In the genomic region with DNA sequence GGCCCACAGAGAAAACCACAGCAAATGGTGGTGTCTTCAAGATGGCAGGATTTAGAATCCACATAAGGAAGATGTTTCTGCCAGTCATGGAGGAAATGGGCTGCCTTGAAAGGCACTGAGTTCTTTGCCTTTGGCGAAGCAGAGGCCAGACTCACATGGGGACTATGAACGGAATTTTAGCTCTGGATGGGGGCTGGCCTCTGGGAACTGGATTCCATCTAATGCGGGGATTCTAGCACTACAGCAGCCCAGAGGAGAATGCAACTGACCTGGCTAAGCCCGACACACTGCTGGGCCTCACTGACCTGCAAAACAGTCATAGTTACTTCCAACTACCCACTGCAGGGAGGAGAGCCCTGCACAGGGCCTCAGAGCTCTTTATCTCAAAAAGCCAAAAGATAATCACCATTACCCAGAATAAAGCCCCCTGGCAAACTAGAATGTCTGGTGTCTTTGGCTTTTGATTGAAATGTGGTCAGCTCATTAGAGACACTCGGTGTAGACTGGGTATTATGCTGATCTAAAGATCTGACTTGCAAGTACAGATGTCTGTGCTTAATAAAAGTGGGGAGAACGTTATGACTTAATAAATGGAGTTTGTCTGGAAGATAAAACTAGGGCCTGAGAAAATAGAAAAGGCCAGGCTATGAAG, we compare ENCODE assay signal across 24 cellular contexts. TPM values are rescaled to one million over a fixed set of nuclear protein-coding genes. Genes with fewer than 3 reads are reported as not detected.
DNase-seq lines count a peak whose midpoint lies in the region; ATAC-seq and TF ChIP-seq lines count a peak whose summit lies in the region.
"Had no signal": no experiment of that assay in that cellular context is flagged by ENCODE, and none has a peak within 500 bp of the region (broad histone marks: within the 10 kb centered on the region; RNA-seq: fewer than 3 reads in every experiment).

No MANE protein-coding gene starts in this region.

- H3K9me3 Mint-ChIP-seq in brain (no peaks in the 10 kb centered on the region), nephron progenitor cell (no peaks in the 10 kb centered on the region)
- H3K9me3 Mint-ChIP-seq: neural crest cell had no signal

- intact Hi-C loops in left cardiac atrium (cut with DNase I) (no loop called here), thyroid gland (cut with DNase I) (no loop called here), transverse colon (cut with DNase I; ENCODE audit: low total_unique reads) (no loop called here)

- H3K4me1 Mint-ChIP-seq in brain (peaks cover 22% of the 10 kb centered on the region), nephron progenitor cell (peaks cover 25% of the 10 kb centered on the region)
- H3K4me1 Mint-ChIP-seq: activated CD4-positive, alpha-beta T cell treated with anti-CD3 and anti-CD28 coated beads for 36 hours had no signal

- H3K36me3 Mint-ChIP-seq in brain (peaks cover 23% of the 10 kb centered on the region), nephron progenitor cell (ENCODE audit: low read depth) (peaks cover 15% of the 10 kb centered on the region)

- TF ChIP-seq POLR2A in thyroid gland (IDR thresholded peaks at IDR 0.05) (no peak), transverse colon (IDR thresholded peaks at IDR 0.05) (no peak)

- H3K4me1 ChIP-seq in cardiac muscle cell (ENCODE audit: low read depth) (peaks cover 9% of the 10 kb centered on the region), thyroid gland (peaks cover 44 to 64% of the 10 kb centered on the region in 2 donors), transverse colon (peaks cover 9 to 31% (median 21%) of the 10 kb centered on the region in 4 donors)
- H3K4me1 ChIP-seq: right lobe of liver had no signal

- no peak overlapping the region for H3K4me3 Mint-ChIP-seq in brain
- no peak overlapping the region for H3K4me3 Mint-ChIP-seq in nephron progenitor cell
- H3K4me3 Mint-ChIP-seq: activated CD4-positive, alpha-beta T cell treated with anti-CD3 and anti-CD28 coated beads for 36 hours; neural crest cell had no signal

- TF ChIP-seq CTCF in cardiac muscle cell (IDR thresholded peaks at IDR 0.05; ENCODE audit: low read depth, low read length) (no peak), brain (conservative IDR thresholded peaks at IDR 0.05) (no peak), nephron progenitor cell (IDR thresholded peaks at IDR 0.05) (no peak), thyroid gland (IDR thresholded peaks at IDR 0.05) (no peak), foreskin fibroblast (IDR thresholded peaks at IDR 0.05; ENCODE audit: low read depth, low read length) (no peak), transverse colon (IDR thresholded peaks at IDR 0.05) (no peak)

- peaks cover 8% of the 10 kb centered on the region for H3K36me3 ChIP-seq in cardiac muscle cell
- peaks cover 34 to 44% of the 10 kb centered on the region in 2 donors for H3K36me3 ChIP-seq in thyroid gland
- H3K36me3 ChIP-seq in transverse colon = peaks cover 0 to 27% (median 9%) of the 10 kb centered on the region in 4 donors

- H3K9me3 ChIP-seq in cardiac muscle cell (ENCODE audit: low read depth) (no peaks in the 10 kb centered on the region), thyroid gland (no peaks in the 10 kb centered on the region), transverse colon (no peaks in the 10 kb centered on the region)
- H3K9me3 ChIP-seq: esophagus squamous epithelium, pancreas, right lobe of liver, testis had no signal

- ATAC-seq in left cardiac atrium = no peak
- ATAC-seq: activated CD4-positive, alpha-beta T cell treated with anti-CD3 and anti-CD28 coated beads for 36 hours; GM12878; right lobe of liver had no signal

- TF ChIP-seq EP300 in transverse colon (IDR thresholded peaks at IDR 0.05; ENCODE audit: low read depth) = no peak

- H3K27ac Mint-ChIP-seq in brain = peak overlapping the region in 3 of 5 experiments; percentile 24 to 95 (median 79)
- peak overlapping the region; percentile 8 for H3K27ac Mint-ChIP-seq in nephron progenitor cell
- H3K27ac Mint-ChIP-seq: activated CD4-positive, alpha-beta T cell treated with anti-CD3 and anti-CD28 coated beads for 36 hours had no signal

- peak overlapping the region; percentile 56 for H3K27ac ChIP-seq in cardiac muscle cell
- peak overlapping the region; percentile 89 to 99 (median 99) for H3K27ac ChIP-seq in thyroid gland
- peak overlapping the region in 1 of 4 donors; percentile 37 for H3K27ac ChIP-seq in transverse colon
- H3K27ac ChIP-seq: right lobe of liver had no signal

- H3K4me3 ChIP-seq in cardiac muscle cell = no peak overlapping the region
- H3K4me3 ChIP-seq in thyroid gland (replicated peaks in 1 of 3) = no peak overlapping the region
- H3K4me3 ChIP-seq in foreskin fibroblast (ENCODE audit: low read depth in 1 of 2, low read length in 2 of 2) = no peak overlapping the region
- no peak overlapping the region for H3K4me3 ChIP-seq in transverse colon
- H3K4me3 ChIP-seq: esophagus squamous epithelium, GM12878, pancreas, right lobe of liver, testis had no signal

- H3K27me3 ChIP-seq in cardiac muscle cell (no peaks in the 10 kb centered on the region), thyroid gland (no peaks in the 10 kb centered on the region), transverse colon (no peaks in the 10 kb centered on the region)
- H3K27me3 ChIP-seq: esophagus squamous epithelium, pancreas, right lobe of liver, testis had no signal

- H3K27me3 Mint-ChIP-seq in brain (no peaks in the 10 kb centered on the region), nephron progenitor cell (ENCODE audit: low read depth, poor library complexity) (no peaks in the 10 kb centered on the region)
- H3K27me3 Mint-ChIP-seq: activated CD4-positive, alpha-beta T cell treated with anti-CD3 and anti-CD28 coated beads for 36 hours; CD4-positive, CD25-positive, alpha-beta regulatory T cell had no signal

- WGBS in thyroid gland, 2 donors = 89 to 90% methylated on average over 6 of the region's 6 CpGs
- WGBS in transverse colon (ENCODE audit: low coverage in 1 of 2), 2 donors = 90 to 91% methylated on average over 2 to 6 of the region's 6 CpGs

- DNase-seq in cardiac muscle cell (ENCODE audit: low read depth in 1 of 2, low spot score in 1 of 2) (no peak), left cardiac atrium (no peak), nephron progenitor cell (no peak), thyroid gland (no peak), foreskin fibroblast (no peak), transverse colon (no peak), hippocampal formation (lab: John Stamatoyannopoulos, UW) (no peak)
- DNase-seq: activated CD4-positive, alpha-beta T cell treated with anti-CD3 and anti-CD28 coated beads for 36 hours; CD4-positive, CD25-positive, alpha-beta regulatory T cell; cortex of kidney; esophagus squamous epithelium; NCI-H1436; NCI-H82; pancreas; right lobe of liver; stimulated activated CD4-positive, alpha-beta T cell treated with anti-CD3 and anti-CD28 coated beads, Interleukin-4, amount 100 ng/mL, for 4 hours; stimulated activated naive CD4-positive, alpha-beta T cell; testis had no signal

- in situ Hi-C loops in transverse colon (cut with MboI; ENCODE audit: low pct_ligation_motif_present in 1 of 4, low pct_unique_long_range_greater_than_20kb in 1 of 4, low sequenced_read_pairs in 3 of 4) = no loop called here

RNA-seq across cellular contexts. Expression of gene HCRTR1, which starts 11.6 kb away (rescaled TPM):
- total RNA-seq in cardiac muscle cell = not detected in 2 replicates
- polyA plus RNA-seq in cardiac muscle cell = not detected in 2 replicates
- total RNA-seq in left cardiac atrium = under 1 TPM; 0.42 to 0.44 TPM
- polyA plus RNA-seq in brain (ENCODE audit: insufficient read depth, low read depth, low replicate concordance) = not detected
- 1 to 10 TPM in 2 of 4 donors, under 1 TPM in 2; 0.40 to 5.6 (median 1.3) TPM for total RNA-seq in thyroid gland
- total RNA-seq in transverse colon = under 1 TPM in 1 of 4 donors, not detected in 3; 0.48 TPM
- total RNA-seq: A172; activated CD4-positive, alpha-beta T cell treated with anti-CD3 and anti-CD28 coated beads for 36 hours; bronchial epithelial cell; CD4-positive, CD25-positive, alpha-beta regulatory T cell; GM12878; neural crest cell; right lobe of liver; T-helper 2 cell treated with Interferon-gamma antibody and Interleukin-4, amounts not matched to agents 100 ng/mL and 5 ng/mL, for 36 hours had no signal
- polyA plus RNA-seq: CD4-positive, CD25-positive, alpha-beta regulatory T cell; GM12878 had no signal

RNA-seq across cellular contexts. Expression of gene PEF1, which starts 15.6 kb away (rescaled TPM):
- total RNA-seq in cardiac muscle cell (89.5 and 97.8 TPM in 2 replicates), left cardiac atrium (10 to 100 TPM; 32.3 to 44.7 TPM), thyroid gland (100 to 1,000 TPM; 180 to 355 (median 312) TPM), transverse colon (10 to 100 TPM; 12.3 to 61.7 (median 49.9) TPM)
- polyA plus RNA-seq in cardiac muscle cell (89.3 and 109 TPM in 2 replicates), brain (ENCODE audit: insufficient read depth, low read depth, low replicate concordance) (142 TPM)

RNA-seq across cellular contexts. Expression of gene TINAGL1, which starts 52.7 kb away (rescaled TPM):
- total RNA-seq in cardiac muscle cell = 10.3 and 11.3 TPM in 2 replicates
- 4.4 and 9.1 TPM in 2 replicates for polyA plus RNA-seq in cardiac muscle cell
- total RNA-seq in left cardiac atrium = 100 to 1,000 TPM; 128 to 175 TPM
- 9.7 TPM for polyA plus RNA-seq in brain (ENCODE audit: insufficient read depth, low read depth, low replicate concordance)
- total RNA-seq in thyroid gland = 100 to 1,000 TPM; 157 to 391 (median 227) TPM
- total RNA-seq in transverse colon = 100 to 1,000 TPM; 229 to 300 (median 272) TPM
- total RNA-seq: activated CD4-positive, alpha-beta T cell treated with anti-CD3 and anti-CD28 coated beads for 36 hours; CD4-positive, CD25-positive, alpha-beta regulatory T cell; neural crest cell; T-helper 2 cell treated with Interferon-gamma antibody and Interleukin-4, amounts not matched to agents 100 ng/mL and 5 ng/mL, for 36 hours had no signal
- polyA plus RNA-seq: CD4-positive, CD25-positive, alpha-beta regulatory T cell had no signal

Comparison
In these comparisons a context has a peak if more than half of its experiments do, and no peak if none do; other contexts are left out.
1. RNA of gene TINAGL1, which starts 52.7 kb away (total RNA-seq): 229 to 300 TPM in transverse colon, 157 to 391 TPM in thyroid gland and 128 to 175 TPM in left cardiac atrium; 10.3 to 11.3 TPM in cardiac muscle cell; every median in the first group is over 10 times any median in the second.